Comparison of ENCODE assay signal across 8 cellular contexts in genomic region chr1:244835276-244836134, GRCh38. TPM values are rescaled to one million over a fixed set of nuclear protein-coding genes. Genes with fewer than 3 reads are reported as not detected.
A peak's percentile ranks its signal among the peaks of the same experiment; 100 is the strongest.
DNase-seq lines count a peak whose midpoint lies in the region; ATAC-seq and TF ChIP-seq lines count a peak whose summit lies in the region.

A gene with protein sequence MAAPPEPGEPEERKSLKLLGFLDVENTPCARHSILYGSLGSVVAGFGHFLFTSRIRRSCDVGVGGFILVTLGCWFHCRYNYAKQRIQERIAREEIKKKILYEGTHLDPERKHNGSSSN (plus strand): TSS chr1:244835658. CDS start chr1:244835715, 57 bp downstream.

- peaks cover 0 to 6% of the 10 kb centered on the region in 2 donors for H3K36me3 ChIP-seq in vagina

- H3K4me3 ChIP-seq in GM12875 (ENCODE audit: low read depth, low read length) (peak within 1 kb of the TSS; percentile 90), right cardiac atrium (ENCODE audit: low read length) (peak within 1 kb of the TSS; percentile 95), vagina (peak within 1 kb of the TSS; percentile 85)

- H3K4me1 ChIP-seq in right cardiac atrium (ENCODE audit: control insufficient read depth, insufficient read depth, low read length) (peaks cover 4% of the 10 kb centered on the region), vagina (peaks cover 41% of the 10 kb centered on the region)

- peak within 1 kb of the TSS; percentile 100 for H3K27ac ChIP-seq in angular gyrus (ENCODE audit: low read depth, low read length)
- peak within 1 kb of the TSS; percentile 93 for H3K27ac ChIP-seq in right cardiac atrium (ENCODE audit: low read length)
- H3K27ac ChIP-seq in vagina = peak within 1 kb of the TSS; percentile 99

- TF ChIP-seq CTCF in GM12875 (IDR thresholded peaks at IDR 0.05; ENCODE audit: borderline replicate concordance, insufficient read depth, low read depth, low read length) (no peak), vagina (IDR thresholded peaks at IDR 0.05) (no peak)

- under 1% methylated on average over 77 of the region's 77 CpGs for WGBS in right cardiac atrium

- H3K27me3 ChIP-seq in right cardiac atrium (ENCODE audit: control insufficient read depth, insufficient read depth) (no peaks in the 10 kb centered on the region), vagina (no peaks in the 10 kb centered on the region)

- ATAC-seq in HG02623 (IDR thresholded peaks at IDR 0.05; ENCODE audit: unreplicated experiment) (peak; percentile 55), right cardiac atrium (peak; percentile 91 to 93)

- peak; percentile 96 for DNase-seq in NCI-H128 (lab: John Stamatoyannopoulos, UW; ENCODE audit: unreplicated experiment)
- peak; percentile 91 to 98 (median 97) for DNase-seq in right cardiac atrium
- DNase-seq in putamen (ENCODE audit: low spot score) = peak; percentile 94
- DNase-seq in vagina (ENCODE audit: extremely low spot score in 2 of 2) = peak in 1 of 2 donors; percentile 94

- peak in 1 of 2 donors; percentile 16 for TF ChIP-seq POLR2A in vagina (IDR thresholded peaks at IDR 0.05)

- intact Hi-C loops in T-helper 1 cell treated with Interleukin-12 subunit alpha and Interleukin-12 subunit beta and Interleukin-4 antibody, amounts not matched to agents 30 ng/mL and 1 ng/mL, for 36 hours (cut with micrococcal nuclease) = loop anchor here (1.0 to 10.0 kb wide), 11 partner anchors 9 to 1731 kb away; partner anchors contain the start of genes AKT3, CEP170, CNST and HNRNPU
- intact Hi-C loops in right cardiac atrium (cut with DNase I) = loop anchor here in 3 of 4 donors (2.0 to 10.0 kb wide), 3 partner anchors 27 to 209 kb away; no protein-coding TSS in a partner anchor
- intact Hi-C loops in vagina (cut with DNase I) = loop anchor here (1.0 to 10.0 kb wide), 3 partner anchors 28 to 1571 kb away; no protein-coding TSS in a partner anchor

- no peaks in the 10 kb centered on the region for H3K9me3 ChIP-seq in right cardiac atrium (ENCODE audit: control insufficient read depth, low read length)
- no peaks in the 10 kb centered on the region for H3K9me3 ChIP-seq in vagina

RNA-seq across cellular contexts. Expression of the gene that starts here (rescaled TPM):
- 19.6 and 22.2 TPM in 2 replicates for total RNA-seq in T-helper 1 cell treated with Interleukin-12 subunit alpha and Interleukin-12 subunit beta and Interleukin-4 antibody, amounts not matched to agents 30 ng/mL and 1 ng/mL, for 36 hours
- total RNA-seq in right cardiac atrium (10 to 100 TPM; 57.8 to 68.5 (median 63.0) TPM), vagina (24.1 TPM)
- polyA plus RNA-seq in right cardiac atrium = 121 TPM
